26 cellular contexts compared by ENCODE assay signal in genomic region chr10:69453759-69454158, GRCh38. TPM values are rescaled to one million over a fixed set of nuclear protein-coding genes. Genes with fewer than 3 reads are reported as not detected.
DNase-seq lines count a peak whose midpoint lies in the region; ATAC-seq and TF ChIP-seq lines count a peak whose summit lies in the region.
"Had no signal": no experiment of that assay in that cellular context is flagged by ENCODE, and none has a peak within 500 bp of the region (broad histone marks: within the 10 kb centered on the region; RNA-seq: fewer than 3 reads in every experiment).

No MANE protein-coding gene starts in this region.

- H3K4me3 ChIP-seq in left ventricle myocardium inferior = no peak overlapping the region
- H3K4me3 ChIP-seq in epithelial cell of esophagus (ENCODE audit: low read length) = no peak overlapping the region
- peak overlapping the region in 1 of 4 donors; percentile 64 for H3K4me3 ChIP-seq in sigmoid colon
- H3K4me3 ChIP-seq: BLaER1, neural progenitor cell had no signal

- intact Hi-C loops in left ventricle myocardium inferior (cut with micrococcal nuclease) (no loop called here), Right ventricle myocardium inferior (cut with DNase I) (no loop called here), sigmoid colon (cut with DNase I) (loop anchor here (5.0 kb wide), 1 partner anchor 39 kb away; no protein-coding TSS in a partner anchor)

- H3K36me3 ChIP-seq in left ventricle myocardium inferior = no peaks in the 10 kb centered on the region
- H3K36me3 ChIP-seq in sigmoid colon = peaks cover 0 to 17% (median 4%) of the 10 kb centered on the region in 4 donors
- H3K36me3 ChIP-seq: BLaER1, brain microvascular endothelial cell, neural progenitor cell, tibial nerve had no signal

- H3K27ac ChIP-seq in left ventricle myocardium inferior (replicated peaks) (peak overlapping the region; percentile 82), sigmoid colon (peak overlapping the region; percentile 85 to 93 (median 92))
- H3K27ac ChIP-seq: BLaER1, brain microvascular endothelial cell, HL-60, neural progenitor cell had no signal

- no peak for DNase-seq in left ventricle myocardium inferior
- no peak for DNase-seq in Right ventricle myocardium inferior (ENCODE audit: missing footprints)
- peak; percentile 25 for DNase-seq in epithelial cell of esophagus (ENCODE audit: low read depth)
- DNase-seq in sigmoid colon = peak; percentile 68
- no peak for DNase-seq in activated naive CD4-positive, alpha-beta T cell treated with anti-CD3 and anti-CD28 coated beads, Interleukin-2, amount 50 U/mL, for 16 hours
- no peak for DNase-seq in stimulated activated CD8-positive, alpha-beta memory T cell treated with anti-CD3 and anti-CD28 coated beads, Interleukin-4, amount 100 ng/mL, for 48 hours
- DNase-seq in hippocampal formation (lab: John Stamatoyannopoulos, UW) = no peak
- DNase-seq: activated CD4-positive, alpha-beta T cell treated with anti-CD3 and anti-CD28 coated beads, Interleukin-2, amount 50 U/mL, for 4 hours; activated CD8-positive, alpha-beta memory T cell treated with anti-CD3 and anti-CD28 coated beads, Interleukin-2, amount 50 U/mL, for 48 hours; brain microvascular endothelial cell; NCI-H1105 treated with DMSO at 0.1 percent for 48 hours; NCI-H2107; NK-92 treated with Interleukin-12 subunit alpha and Interleukin-12 subunit beta, amount 100 ng/mL, for 24 hours; posterior cingulate gyrus; SK-N-SH; stimulated activated CD4-positive, alpha-beta T cell treated with anti-CD3 and anti-CD28 coated beads, Interleukin-4, amount 100 ng/mL, for 1 hour; stimulated activated naive CD4-positive, alpha-beta T cell treated with Interleukin-2 at 50 U/mL for 16 hours had no signal

- H3K27me3 ChIP-seq in left ventricle myocardium inferior (ENCODE audit: low read depth) (no peaks in the 10 kb centered on the region), sigmoid colon (no peaks in the 10 kb centered on the region)
- H3K27me3 ChIP-seq: BLaER1, brain microvascular endothelial cell, tibial nerve had no signal

- no peak for TF ChIP-seq EP300 in sigmoid colon (IDR thresholded peaks at IDR 0.05)

- no peak for ATAC-seq in Right ventricle myocardium inferior
- ATAC-seq in GM19351 (IDR thresholded peaks at IDR 0.05; ENCODE audit: unreplicated experiment) = no peak
- ATAC-seq: WTC11 had no signal

- H3K4me1 ChIP-seq in left ventricle myocardium inferior = peaks cover 78% of the 10 kb centered on the region
- peaks cover 0 to 87% (median 81%) of the 10 kb centered on the region in 4 donors for H3K4me1 ChIP-seq in sigmoid colon
- H3K4me1 ChIP-seq: neural progenitor cell had no signal

- no peak for TF ChIP-seq POLR2A in sigmoid colon (IDR thresholded peaks at IDR 0.05)

- no peak for TF ChIP-seq CTCF in left ventricle myocardium inferior (IDR thresholded peaks at IDR 0.05; ENCODE audit: borderline replicate concordance)
- TF ChIP-seq CTCF in epithelial cell of esophagus (IDR thresholded peaks at IDR 0.05; ENCODE audit: insufficient read depth, low read depth, low read length, missing control alignments) = no peak
- TF ChIP-seq CTCF in sigmoid colon (IDR thresholded peaks at IDR 0.05) = no peak

- H3K9me3 ChIP-seq in left ventricle myocardium inferior (replicated peaks) (no peaks in the 10 kb centered on the region), sigmoid colon (no peaks in the 10 kb centered on the region)
- H3K9me3 ChIP-seq: BLaER1, SK-N-SH, tibial nerve had no signal

RNA-seq across cellular contexts. Expression of gene TSPAN15, which starts 2.5 kb away (rescaled TPM):
- 6.8 TPM for total RNA-seq in left ventricle myocardium inferior
- 11.8 TPM for total RNA-seq in Right ventricle myocardium inferior
- 10 to 100 TPM; 55.4 to 76.4 (median 67.4) TPM for total RNA-seq in sigmoid colon
- 100 to 1,000 TPM in 1 of 3 donors, 10 to 100 TPM in 2; 43.0 to 100 (median 70.9) TPM for polyA plus RNA-seq in sigmoid colon

RNA-seq across cellular contexts. Expression of gene TACR2, which starts 37.0 kb away (rescaled TPM):
- total RNA-seq in left ventricle myocardium inferior (not detected), Right ventricle myocardium inferior (0.19 TPM), sigmoid colon (100 to 1,000 TPM; 161 to 184 (median 170) TPM)
- polyA plus RNA-seq in sigmoid colon = 10 to 100 TPM in 1 of 3 donors, 1 to 10 TPM in 1, not detected in 1; 6.0 to 14.4 TPM
- total RNA-seq: H1, mesothelial cell of epicardium, NCI-H460 had no signal

Comparison
In these comparisons a context has a peak if more than half of its experiments do, and no peak if none do; other contexts are left out.
1. DNase-seq: peak in epithelial cell of esophagus (single experiment) and sigmoid colon (single experiment); none in left ventricle myocardium inferior (single experiment), Right ventricle myocardium inferior (single experiment), activated naive CD4-positive, alpha-beta T cell treated with anti-CD3 and anti-CD28 coated beads, Interleukin-2, amount 50 U/mL, for 16 hours (single experiment), stimulated activated CD8-positive, alpha-beta memory T cell treated with anti-CD3 and anti-CD28 coated beads, Interleukin-4, amount 100 ng/mL, for 48 hours (single experiment) and hippocampal formation (0 of 2).
2. RNA of gene TACR2, which starts 37.0 kb away (total RNA-seq): 161 to 184 TPM in sigmoid colon; 0.19 TPM in Right ventricle myocardium inferior (single experiment) and not detected in left ventricle myocardium inferior (single experiment); every median in the first group is over 100 times any median in the second.